In the genomic region with DNA sequence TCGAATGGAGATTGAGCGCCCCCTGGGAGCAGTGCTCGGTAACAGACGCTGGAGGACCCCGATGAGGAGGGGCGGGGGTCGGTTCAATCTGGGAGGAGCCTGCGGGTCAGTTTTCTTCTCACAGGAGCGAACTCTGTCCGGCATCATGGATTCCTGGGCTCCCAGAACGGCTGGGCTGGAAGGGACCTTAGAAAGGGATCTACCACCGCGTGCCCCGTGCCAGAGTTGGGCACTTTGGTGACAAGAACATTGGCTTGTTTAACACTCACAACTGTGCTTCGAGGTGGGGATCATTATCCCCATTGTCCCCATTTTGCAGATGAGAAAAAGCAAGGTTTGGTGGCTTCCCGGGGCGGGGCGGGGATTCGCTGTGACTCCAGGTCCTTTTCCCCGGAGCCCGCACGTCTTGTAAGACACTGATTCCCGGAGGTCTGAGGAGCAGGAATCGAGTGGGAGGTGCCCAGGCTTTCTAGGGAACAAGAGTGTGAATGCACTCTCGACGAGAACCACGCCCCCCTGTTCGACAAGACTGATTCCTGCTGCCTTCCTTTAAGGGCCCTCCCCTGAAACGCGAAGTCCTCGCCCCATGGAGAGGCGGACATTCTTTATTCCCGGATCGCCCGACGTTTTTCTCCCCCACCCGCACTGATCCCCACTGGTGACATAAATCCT, we compare ENCODE assay signal across 8 cellular contexts. TPM values are rescaled to one million over a fixed set of nuclear protein-coding genes. Genes with fewer than 3 reads are reported as not detected.
DNase-seq lines count a peak whose midpoint lies in the region; ATAC-seq and TF ChIP-seq lines count a peak whose summit lies in the region.

No MANE protein-coding gene starts in this region.

- TF ChIP-seq CTCF in liver (IDR thresholded peaks at IDR 0.05; ENCODE audit: low read depth, low read length, missing input control): peak; percentile 92

- DNase-seq in DMS153 treated with DMSO at 0.1 percent for 48 hours (lab: John Stamatoyannopoulos, UW; ENCODE audit: unreplicated experiment) (peak; percentile 90), NCI-H526 treated with DMSO at 0.1 percent for 48 hours (lab: John Stamatoyannopoulos, UW) (peak; percentile 88), dermis blood vessel endothelial cell (peak; percentile 94)
- DNase-seq in activated CD4-positive, alpha-beta T cell treated with anti-CD3 and anti-CD28 coated beads, Interleukin-2, amount 50 U/mL, for 4 hours: peak; percentile 88 to 89
- peak; percentile 81 for DNase-seq in stimulated activated CD4-positive, alpha-beta T cell treated with anti-CD3 and anti-CD28 coated beads, Interleukin-2, amount 100 ng/mL, for 4 hours (ENCODE audit: low read depth)

- H3K9me3 ChIP-seq in liver (ENCODE audit: control insufficient read depth in 4 of 4, low read length in 3 of 4): no peaks in the 10 kb centered on the region

- under 1% methylated on average over 37 of the region's 37 CpGs for WGBS in liver

- peak overlapping the region; percentile 42 to 92 (median 67) for H3K4me3 ChIP-seq in liver (ENCODE audit: low read depth in 1 of 3, low read length in 3 of 3)

- H3K27me3 ChIP-seq in liver (ENCODE audit: control insufficient read depth in 4 of 4, insufficient read depth in 4 of 4, low read length in 3 of 4): no peaks in the 10 kb centered on the region

- H3K4me1 ChIP-seq in liver (ENCODE audit: control insufficient read depth in 4 of 4, insufficient read depth in 4 of 4, low read length in 3 of 4): peaks cover 4 to 9% (median 8%) of the 10 kb centered on the region in 4 donors

- no peaks in the 10 kb centered on the region for H3K36me3 ChIP-seq in liver (ENCODE audit: control insufficient read depth in 4 of 4, insufficient read depth in 3 of 4, low read depth in 1 of 4, low read length in 3 of 4)

- TF ChIP-seq RAD21 in liver (IDR thresholded peaks at IDR 0.05): peak; percentile 91 to 95

- peak overlapping the region; percentile 30 to 80 for H3K9ac ChIP-seq in liver (ENCODE audit: low read depth in 1 of 2, low read length in 2 of 2)

- ATAC-seq in HG03354 (IDR thresholded peaks at IDR 0.05; ENCODE audit: poor library complexity, severe bottlenecking, unreplicated experiment) (peak; percentile 1), HG03045 (IDR thresholded peaks at IDR 0.05; ENCODE audit: unreplicated experiment) (no peak)

- peak overlapping the region; percentile 63 to 84 for H3K27ac ChIP-seq in liver (ENCODE audit: low read depth in 1 of 2, low read length in 2 of 2)

TF ChIP-seq in liver, 16 proteins besides CTCF, POLR2A, EP300 and RAD21:
- TF ChIP-seq FOXA2 (IDR thresholded peaks at IDR 0.05) (no peak), NR2F2 (IDR thresholded peaks at IDR 0.05) (peak; percentile 9), HNF4A (conservative IDR thresholded peaks at IDR 0.05) (peak in 1 of 2 donors; percentile 18), RXRA (IDR thresholded peaks at IDR 0.05) (peak in 1 of 2 donors; percentile 32)
- TF ChIP-seq, protein P1, sequence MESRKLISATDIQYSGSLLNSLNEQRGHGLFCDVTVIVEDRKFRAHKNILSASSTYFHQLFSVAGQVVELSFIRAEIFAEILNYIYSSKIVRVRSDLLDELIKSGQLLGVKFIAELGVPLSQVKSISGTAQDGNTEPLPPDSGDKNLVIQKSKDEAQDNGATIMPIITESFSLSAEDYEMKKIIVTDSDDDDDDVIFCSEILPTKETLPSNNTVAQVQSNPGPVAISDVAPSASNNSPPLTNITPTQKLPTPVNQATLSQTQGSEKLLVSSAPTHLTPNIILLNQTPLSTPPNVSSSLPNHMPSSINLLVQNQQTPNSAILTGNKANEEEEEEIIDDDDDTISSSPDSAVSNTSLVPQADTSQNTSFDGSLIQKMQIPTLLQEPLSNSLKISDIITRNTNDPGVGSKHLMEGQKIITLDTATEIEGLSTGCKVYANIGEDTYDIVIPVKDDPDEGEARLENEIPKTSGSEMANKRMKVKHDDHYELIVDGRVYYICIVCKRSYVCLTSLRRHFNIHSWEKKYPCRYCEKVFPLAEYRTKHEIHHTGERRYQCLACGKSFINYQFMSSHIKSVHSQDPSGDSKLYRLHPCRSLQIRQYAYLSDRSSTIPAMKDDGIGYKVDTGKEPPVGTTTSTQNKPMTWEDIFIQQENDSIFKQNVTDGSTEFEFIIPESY (IDR thresholded peaks at IDR 0.05): no peak

RNA-seq across cellular contexts. Expression of a gene that starts 1.5 kb away (rescaled TPM):
- total RNA-seq in dermis blood vessel endothelial cell (21.8 and 26.7 TPM in 2 replicates), liver (1 to 10 TPM; 3.0 to 4.8 TPM)
- 1 to 10 TPM in 1 of 2 donors, under 1 TPM in 1; 0.31 to 2.4 TPM for polyA plus RNA-seq in liver

RNA-seq across cellular contexts. Expression of a gene that starts 25.5 kb away (rescaled TPM):
- total RNA-seq in dermis blood vessel endothelial cell: 0.17 and 0.70 TPM in 2 replicates
- under 1 TPM in 1 of 2 donors, not detected in 1; 0.75 TPM for total RNA-seq in liver
- under 1 TPM; 0.19 to 0.35 TPM for polyA plus RNA-seq in liver

RNA-seq across cellular contexts. Expression of a gene that starts 27.0 kb away (rescaled TPM):
- total RNA-seq in dermis blood vessel endothelial cell (40.2 and 42.4 TPM in 2 replicates), liver (10 to 100 TPM; 26.6 to 39.1 TPM)
- polyA plus RNA-seq in liver: 10 to 100 TPM; 28.8 to 34.1 TPM

RNA-seq across cellular contexts. Expression of a gene that starts 28.0 kb away (rescaled TPM):
- total RNA-seq in dermis blood vessel endothelial cell (40.0 and 58.0 TPM in 2 replicates), liver (1 to 10 TPM; 3.4 to 6.1 TPM)
- 1 to 10 TPM; 4.9 to 7.1 TPM for polyA plus RNA-seq in liver

RNA-seq across cellular contexts. Expression of a gene that starts 35.7 kb away (rescaled TPM):
- 2.6 and 5.3 TPM in 2 replicates for total RNA-seq in dermis blood vessel endothelial cell
- total RNA-seq in liver: 1 to 10 TPM; 3.6 to 3.8 TPM
- polyA plus RNA-seq in liver: 1 to 10 TPM; 2.7 to 4.9 TPM
